ENCODE assay signal across 15 cellular contexts in genomic region chr10:1363466-1364121, GRCh38.
DNase-seq lines count a peak whose midpoint lies in the region; ATAC-seq and TF ChIP-seq lines count a peak whose summit lies in the region.
"Had no signal": no experiment of that assay in that cellular context is flagged by ENCODE, and none has a peak within 500 bp of the region (broad histone marks: within the 10 kb centered on the region; RNA-seq: fewer than 3 reads in every experiment).

No MANE protein-coding gene starts in this region.

- H3K27ac ChIP-seq in right atrium auricular region (no peak overlapping the region), left ventricle myocardium inferior (replicated peaks) (no peak overlapping the region)
- H3K27ac ChIP-seq: RWPE1 had no signal

- no peaks in the 10 kb centered on the region for H3K9me3 ChIP-seq in right atrium auricular region
- H3K9me3 ChIP-seq in left ventricle myocardium inferior (replicated peaks) = no peaks in the 10 kb centered on the region
- H3K9me3 ChIP-seq: MG63 had no signal

- H3K36me3 ChIP-seq in right atrium auricular region (no peaks in the 10 kb centered on the region), left ventricle myocardium inferior (no peaks in the 10 kb centered on the region)
- H3K36me3 ChIP-seq: MG63 had no signal

- H3K4me3 ChIP-seq in right atrium auricular region (no peak overlapping the region), left ventricle myocardium inferior (no peak overlapping the region)
- H3K4me3 ChIP-seq: MG63 had no signal

- TF ChIP-seq CTCF in right atrium auricular region (IDR thresholded peaks at IDR 0.05) = no peak
- no peak for TF ChIP-seq CTCF in left ventricle myocardium inferior (IDR thresholded peaks at IDR 0.05; ENCODE audit: borderline replicate concordance)

- H3K27me3 ChIP-seq in right atrium auricular region (no peaks in the 10 kb centered on the region), left ventricle myocardium inferior (ENCODE audit: low read depth) (peaks cover 87% of the 10 kb centered on the region)
- H3K27me3 ChIP-seq: MG63 had no signal

- ATAC-seq in HG02981 (IDR thresholded peaks at IDR 0.05; ENCODE audit: unreplicated experiment) = no peak
- ATAC-seq: PC-3 had no signal

- peak; percentile 36 for DNase-seq in right atrium auricular region (ENCODE audit: low spot score)
- DNase-seq in left ventricle myocardium inferior = no peak
- DNase-seq in islet precursor cell = peak; percentile 45
- DNase-seq in posterior vena cava (ENCODE audit: low spot score) = peak; percentile 79
- DNase-seq in iPS-NIHi11 (ENCODE audit: low spot score) = no peak
- DNase-seq in HPDE6-E6E7 (ENCODE audit: extremely low spot score) = no peak
- DNase-seq: MG63, NCI-H1092, NCI-H146, NCI-H2081, NCI-H510A, NCI-H774, PC-3 had no signal

- H3K4me1 ChIP-seq in right atrium auricular region (no peaks in the 10 kb centered on the region), left ventricle myocardium inferior (no peaks in the 10 kb centered on the region)

- intact Hi-C loops in left ventricle myocardium inferior (cut with micrococcal nuclease) (no loop called here), posterior vena cava (cut with DNase I) (no loop called here)

Comparison
In these comparisons a context has a peak if more than half of its experiments do, and no peak if none do; other contexts are left out.
1. DNase-seq: peak in right atrium auricular region (single experiment), islet precursor cell (single experiment) and posterior vena cava (single experiment); none in left ventricle myocardium inferior (single experiment), iPS-NIHi11 (single experiment) and HPDE6-E6E7 (single experiment).